Comparison of ENCODE assay signal across 10 cellular contexts in the genomic region with DNA sequence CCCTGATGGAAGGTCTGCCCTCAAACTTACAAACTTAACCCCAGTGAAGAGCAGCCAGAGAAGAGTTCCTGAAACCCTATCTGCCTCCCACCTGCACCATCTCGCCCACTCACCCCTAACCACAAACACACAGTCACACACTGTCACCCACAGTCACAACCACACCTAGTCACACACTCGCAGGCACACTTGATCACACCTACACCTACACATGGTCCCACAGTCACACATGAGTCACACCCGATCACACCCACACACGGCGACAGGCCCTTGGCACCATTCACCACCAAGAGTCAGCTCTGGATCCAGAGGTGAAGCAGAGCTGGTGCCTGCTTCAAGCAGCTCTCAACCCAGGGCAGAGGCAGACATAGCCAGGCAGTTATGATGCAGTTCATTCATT. TPM values are rescaled to one million over a fixed set of nuclear protein-coding genes. Genes with fewer than 3 reads are reported as not detected.
A peak's percentile ranks its signal among the peaks of the same experiment; 100 is the strongest.
DNase-seq lines count a peak whose midpoint lies in the region; ATAC-seq lines count a peak whose summit lies in the region.
"Had no signal": no experiment of that assay in that cellular context is flagged by ENCODE, and none has a peak within 500 bp of the region (broad histone marks: within the 10 kb centered on the region; RNA-seq: fewer than 3 reads in every experiment).

No MANE protein-coding gene starts in this region.

- intact Hi-C loops in left colon (cut with DNase I, micrococcal nuclease) (no loop called here), Right ventricle myocardium superior (cut with DNase I) (no loop called here), left ventricle myocardium superior (cut with micrococcal nuclease) (no loop called here)

- no peaks in the 10 kb centered on the region for H3K9me3 Mint-ChIP-seq in activated T-cell treated with anti-CD3 and anti-CD28 coated beads, Interleukin-2, amount 50 U/mL, for 24 hours

- no peaks in the 10 kb centered on the region for H3K27me3 Mint-ChIP-seq in activated T-cell treated with anti-CD3 and anti-CD28 coated beads, Interleukin-2, amount 50 U/mL, for 24 hours

- H3K4me1 Mint-ChIP-seq in activated T-cell treated with anti-CD3 and anti-CD28 coated beads, Interleukin-2, amount 50 U/mL, for 24 hours (ENCODE audit: low read depth) = peaks cover 73% of the 10 kb centered on the region

- peaks cover 41% of the 10 kb centered on the region for H3K36me3 ChIP-seq in MG63
- H3K36me3 ChIP-seq: neutrophil had no signal

- H3K4me3 Mint-ChIP-seq in activated T-cell treated with anti-CD3 and anti-CD28 coated beads, Interleukin-2, amount 50 U/mL, for 24 hours = peak overlapping the region; percentile 28

- H3K4me3 ChIP-seq in MG63 = no peak overlapping the region

- H3K27ac Mint-ChIP-seq in activated T-cell treated with anti-CD3 and anti-CD28 coated beads, Interleukin-2, amount 50 U/mL, for 24 hours = peak overlapping the region; percentile 85

- peak; percentile 65 for DNase-seq in MG63
- DNase-seq in activated T-cell treated with anti-CD3 and anti-CD28 coated beads, Interleukin-2, amount 50 U/mL, for 24 hours = peak; percentile 87
- DNase-seq in left colon = no peak
- DNase-seq in stimulated activated CD8-positive, alpha-beta memory T cell treated with anti-CD3 and anti-CD28 coated beads, Interleukin-7, amount 100 ng/mL, for 4 hours (ENCODE audit: low read depth in 2 of 2) = peak; percentile 85 to 94
- DNase-seq in NCI-H510A treated with DMSO at 0.1 percent for 48 hours (lab: John Stamatoyannopoulos, UW) = no peak
- no peak for DNase-seq in Right ventricle myocardium superior
- DNase-seq in NCI-H510A (lab: John Stamatoyannopoulos, UW) = no peak
- DNase-seq in left ventricle myocardium superior = no peak
- DNase-seq: NCI-H1930 had no signal

- peak; percentile 14 for ATAC-seq in left colon
- ATAC-seq in Right ventricle myocardium superior (ENCODE audit: poor library complexity) = no peak
- no peak for ATAC-seq in left ventricle myocardium superior

- H3K36me3 Mint-ChIP-seq in activated T-cell treated with anti-CD3 and anti-CD28 coated beads, Interleukin-2, amount 50 U/mL, for 24 hours (ENCODE audit: low read depth) = peaks cover 48% of the 10 kb centered on the region

- no peaks in the 10 kb centered on the region for H3K9me3 ChIP-seq in MG63
- H3K9me3 ChIP-seq: neutrophil had no signal

- H3K27me3 ChIP-seq in MG63 = no peaks in the 10 kb centered on the region

RNA-seq across cellular contexts. Expression of gene TSPAN17, which starts 6.1 kb away (rescaled TPM):
- 117 and 120 TPM in 2 replicates for total RNA-seq in MG63 (2014; rRNA removed; shearing (Covaris generic); ENCODE audit: low replicate concordance)
- total RNA-seq in left colon (10 to 100 TPM; 34.8 to 37.2 TPM), Right ventricle myocardium superior (27.4 TPM), left ventricle myocardium superior (31.7 TPM)

RNA-seq across cellular contexts. Expression of gene EIF4E1B, which starts 22.9 kb away (rescaled TPM):
- total RNA-seq in MG63 (2014; rRNA removed; shearing (Covaris generic); ENCODE audit: low replicate concordance) = not detected in 2 replicates
- total RNA-seq in left colon = not detected
- total RNA-seq in Right ventricle myocardium superior = not detected
- not detected for total RNA-seq in left ventricle myocardium superior

RNA-seq across cellular contexts. Expression of gene SNCB, which starts 23.1 kb away (rescaled TPM):
- total RNA-seq in MG63 (2014; rRNA removed; shearing (Covaris generic); ENCODE audit: low replicate concordance) = not detected in 2 replicates
- not detected for total RNA-seq in left colon
- not detected for total RNA-seq in Right ventricle myocardium superior
- total RNA-seq in left ventricle myocardium superior = not detected

RNA-seq across cellular contexts. Expression of gene GPRIN1, which starts 43.4 kb away (rescaled TPM):
- 21.0 and 32.2 TPM in 2 replicates for total RNA-seq in MG63 (2014; rRNA removed; shearing (Covaris generic); ENCODE audit: low replicate concordance)
- 1 to 10 TPM; 1.7 to 1.9 TPM for total RNA-seq in left colon
- total RNA-seq in Right ventricle myocardium superior = 0.56 TPM
- 0.50 TPM for total RNA-seq in left ventricle myocardium superior

Comparison
In these comparisons a context has a peak if more than half of its experiments do, and no peak if none do; other contexts are left out.
1. DNase-seq: peak in MG63 (single experiment), activated T-cell treated with anti-CD3 and anti-CD28 coated beads, Interleukin-2, amount 50 U/mL, for 24 hours (single experiment) and stimulated activated CD8-positive, alpha-beta memory T cell treated with anti-CD3 and anti-CD28 coated beads, Interleukin-7, amount 100 ng/mL, for 4 hours (2 of 2); none in left colon (0 of 2), NCI-H510A treated with DMSO at 0.1 percent for 48 hours (single experiment), Right ventricle myocardium superior (single experiment), NCI-H510A (single experiment) and left ventricle myocardium superior (single experiment).